8 cellular contexts compared by ENCODE assay signal in genomic region chr1:93979718-93980319, GRCh38.
DNase-seq lines count a peak whose midpoint lies in the region; ATAC-seq and TF ChIP-seq lines count a peak whose summit lies in the region.

No MANE protein-coding gene starts in this region.

- peaks cover 2% of the 10 kb centered on the region for H3K9me3 Mint-ChIP-seq in glutamatergic neuron (ENCODE audit: unreplicated experiment)
- H3K9me3 Mint-ChIP-seq in activated naive CD4-positive, alpha-beta T cell treated with anti-CD3 and anti-CD28 coated beads, Interleukin-2, amount 50 U/mL, for 72 hours: no peaks in the 10 kb centered on the region
- no peaks in the 10 kb centered on the region for H3K9me3 Mint-ChIP-seq in Calu3 (ENCODE audit: low read depth, unreplicated experiment)

- ATAC-seq in sciatic nerve (peak; percentile 96), GM21360 (IDR thresholded peaks at IDR 0.05; ENCODE audit: unreplicated experiment) (no peak)
- ATAC-seq in activated naive CD4-positive, alpha-beta T cell treated with anti-CD3 and anti-CD28 coated beads, Interleukin-2, amount 50 U/mL, for 72 hours: no peak

- no peak for TF ChIP-seq CTCF in glutamatergic neuron (IDR thresholded peaks at IDR 0.05; ENCODE audit: partially characterized antibody, unreplicated experiment)
- TF ChIP-seq CTCF in Calu3 (IDR thresholded peaks at IDR 0.05; ENCODE audit: unreplicated experiment): no peak

- H3K27me3 Mint-ChIP-seq in glutamatergic neuron (ENCODE audit: unreplicated experiment) (peaks cover 5% of the 10 kb centered on the region), Calu3 (ENCODE audit: unreplicated experiment) (peaks cover 16% of the 10 kb centered on the region)

- H3K27ac Mint-ChIP-seq in glutamatergic neuron (ENCODE audit: unreplicated experiment) (peak overlapping the region; percentile 97), Calu3 (ENCODE audit: unreplicated experiment) (no peak overlapping the region)
- H3K27ac Mint-ChIP-seq in activated naive CD4-positive, alpha-beta T cell treated with anti-CD3 and anti-CD28 coated beads, Interleukin-2, amount 50 U/mL, for 72 hours: peak overlapping the region in 1 of 2 donors; percentile 7

- peak overlapping the region; percentile 41 for H3K4me3 Mint-ChIP-seq in glutamatergic neuron (ENCODE audit: unreplicated experiment)
- no peak overlapping the region for H3K4me3 Mint-ChIP-seq in Calu3 (ENCODE audit: low read depth, unreplicated experiment)

- intact Hi-C loops in sciatic nerve (cut with DNase I) (no loop called here), Calu3 (cut with micrococcal nuclease; ENCODE audit: unreplicated experiment) (no loop called here)

- BruUV-seq in Calu3 (replicated peaks; lab: Mats Ljungman, UMichigan): no TSS peak

- DNase-seq in GM04504 (ENCODE audit: low read depth): peak; percentile 71
- DNase-seq in SHP77 (lab: John Stamatoyannopoulos, UW): peak; percentile 91 to 93
- peak; percentile 37 for DNase-seq in glutamatergic neuron
- DNase-seq in sciatic nerve (ENCODE audit: low spot score): peak; percentile 70
- no peak for DNase-seq in NCI-H128 (lab: John Stamatoyannopoulos, UW; ENCODE audit: unreplicated experiment)
- DNase-seq in activated naive CD4-positive, alpha-beta T cell treated with anti-CD3 and anti-CD28 coated beads, Interleukin-2, amount 50 U/mL, for 72 hours (ENCODE audit: low spot score in 2 of 2): no peak
- DNase-seq in Calu3: no peak

- H3K4me1 Mint-ChIP-seq in glutamatergic neuron (ENCODE audit: low read depth, unreplicated experiment): peaks cover 34% of the 10 kb centered on the region
- no peaks in the 10 kb centered on the region for H3K4me1 Mint-ChIP-seq in Calu3 (ENCODE audit: low read depth, unreplicated experiment)

- H3K36me3 Mint-ChIP-seq in glutamatergic neuron (ENCODE audit: unreplicated experiment) (no peaks in the 10 kb centered on the region), Calu3 (ENCODE audit: insufficient read depth, unreplicated experiment) (no peaks in the 10 kb centered on the region)
- H3K36me3 Mint-ChIP-seq in activated naive CD4-positive, alpha-beta T cell treated with anti-CD3 and anti-CD28 coated beads, Interleukin-2, amount 50 U/mL, for 72 hours: no peaks in the 10 kb centered on the region

- CTCF ChIA-PET in Calu3 (lab: Charles Lee): interaction anchor here (1.0 to 1.4 kb wide), 3 partner anchors 15 to 70 kb away, joined by 3 to 4 read pairs (median 3); partner anchors contain the start of gene GCLM

Comparison
In these comparisons a context has a peak if more than half of its experiments do, and no peak if none do; other contexts are left out.
1. DNase-seq: peak in GM04504 (single experiment), SHP77 (2 of 2), glutamatergic neuron (single experiment) and sciatic nerve (single experiment); none in NCI-H128 (single experiment), activated naive CD4-positive, alpha-beta T cell treated with anti-CD3 and anti-CD28 coated beads, Interleukin-2, amount 50 U/mL, for 72 hours (0 of 2) and Calu3 (single experiment).